In genomic region chr1:33349081-33349759, GRCh38 we compare ENCODE assay signal across 8 cellular contexts. TPM values are rescaled to one million over a fixed set of nuclear protein-coding genes. Genes with fewer than 3 reads are reported as not detected.
A peak's percentile ranks its signal among the peaks of the same experiment; 100 is the strongest.
DNase-seq lines count a peak whose midpoint lies in the region; ATAC-seq and TF ChIP-seq lines count a peak whose summit lies in the region.

No MANE protein-coding gene starts in this region.

- peaks cover 28 to 36% of the 10 kb centered on the region in 2 donors for H3K36me3 Mint-ChIP-seq in activated naive CD4-positive, alpha-beta T cell treated with anti-CD3 and anti-CD28 coated beads, Interleukin-2, amount 50 U/mL, for 72 hours

- H3K27me3 ChIP-seq in left ventricle myocardium inferior (ENCODE audit: low read depth) (no peaks in the 10 kb centered on the region), sigmoid colon (no peaks in the 10 kb centered on the region)

- H3K4me1 ChIP-seq in left ventricle myocardium inferior (peaks cover 62% of the 10 kb centered on the region), sigmoid colon (peaks cover 0 to 48% (median 41%) of the 10 kb centered on the region in 4 donors)

- H3K27ac ChIP-seq in left ventricle myocardium inferior (replicated peaks) (peak overlapping the region; percentile 99), sigmoid colon (peak overlapping the region; percentile 98 to 100 (median 99))

- no peaks in the 10 kb centered on the region for H3K9me3 Mint-ChIP-seq in activated naive CD4-positive, alpha-beta T cell treated with anti-CD3 and anti-CD28 coated beads, Interleukin-2, amount 50 U/mL, for 72 hours

- H3K4me3 ChIP-seq in left ventricle myocardium inferior (peak overlapping the region; percentile 92), sigmoid colon (peak overlapping the region; percentile 67 to 98 (median 94))

- 0% methylated on average over 78 of the region's 78 CpGs for WGBS in sigmoid colon, 2 donors

- H3K36me3 ChIP-seq in left ventricle myocardium inferior (peaks cover 5% of the 10 kb centered on the region), sigmoid colon (peaks cover 0 to 2% (median under 1%) of the 10 kb centered on the region in 4 donors)

- DNase-seq in Right ventricle myocardium inferior (ENCODE audit: missing footprints) (peak; percentile 80), cardiac septum (ENCODE audit: low spot score) (no peak), RPMI8226 (peak; percentile 68), left ventricle myocardium inferior (peak; percentile 60), sigmoid colon (peak; percentile 75), OCI-M2 (lab: John Stamatoyannopoulos, UW; ENCODE audit: unreplicated experiment) (no peak)
- peak; percentile 50 to 59 for DNase-seq in activated naive CD4-positive, alpha-beta T cell treated with anti-CD3 and anti-CD28 coated beads, Interleukin-2, amount 50 U/mL, for 72 hours (ENCODE audit: low spot score in 2 of 2)

- intact Hi-C loops in Right ventricle myocardium inferior (cut with DNase I), result no loop called here
- intact Hi-C loops in cardiac septum (cut with DNase I), result loop anchor here (5.0 to 10.0 kb wide), 2 partner anchors 222 to 226 kb away; no protein-coding TSS in a partner anchor
- intact Hi-C loops in left ventricle myocardium inferior (cut with micrococcal nuclease), result no loop called here
- intact Hi-C loops in sigmoid colon (cut with DNase I), result no loop called here

- TF ChIP-seq CTCF in left ventricle myocardium inferior (IDR thresholded peaks at IDR 0.05; ENCODE audit: borderline replicate concordance) (no peak), sigmoid colon (IDR thresholded peaks at IDR 0.05) (no peak)

- TF ChIP-seq EP300 in sigmoid colon (IDR thresholded peaks at IDR 0.05), result no peak

- peak overlapping the region; percentile 44 to 86 for H3K27ac Mint-ChIP-seq in activated naive CD4-positive, alpha-beta T cell treated with anti-CD3 and anti-CD28 coated beads, Interleukin-2, amount 50 U/mL, for 72 hours

- no peak for TF ChIP-seq POLR2A in sigmoid colon (IDR thresholded peaks at IDR 0.05)

- ATAC-seq in Right ventricle myocardium inferior (peak; percentile 10), HG03025 (IDR thresholded peaks at IDR 0.05; ENCODE audit: low FRiP score, unreplicated experiment) (peak; percentile 29)
- peak; percentile 41 to 51 for ATAC-seq in activated naive CD4-positive, alpha-beta T cell treated with anti-CD3 and anti-CD28 coated beads, Interleukin-2, amount 50 U/mL, for 72 hours

- H3K9me3 ChIP-seq in left ventricle myocardium inferior (replicated peaks) (no peaks in the 10 kb centered on the region), sigmoid colon (no peaks in the 10 kb centered on the region)

RNA-seq across cellular contexts. Expression of gene A3GALT2, which starts 28.3 kb away (rescaled TPM):
- total RNA-seq in Right ventricle myocardium inferior, result not detected
- total RNA-seq in cardiac septum, result not detected
- total RNA-seq in activated naive CD4-positive, alpha-beta T cell treated with anti-CD3 and anti-CD28 coated beads, Interleukin-2, amount 50 U/mL, for 72 hours, result not detected
- total RNA-seq in left ventricle myocardium inferior, result not detected
- total RNA-seq in sigmoid colon, result not detected
- not detected for polyA plus RNA-seq in sigmoid colon

Comparison
In these comparisons a context has a peak if more than half of its experiments do, and no peak if none do; other contexts are left out.
1. DNase-seq: peak in Right ventricle myocardium inferior (single experiment), RPMI8226 (single experiment), activated naive CD4-positive, alpha-beta T cell treated with anti-CD3 and anti-CD28 coated beads, Interleukin-2, amount 50 U/mL, for 72 hours (2 of 2), left ventricle myocardium inferior (single experiment) and sigmoid colon (single experiment); none in cardiac septum (single experiment) and OCI-M2 (single experiment).
2. Peak in every context shown above with its lines, with median percentiles within 50 percentile points of each other: ATAC-seq.